8 cellular contexts compared by ENCODE assay signal in genomic region chr1:78145105-78145580, GRCh38.
A peak's percentile ranks its signal among the peaks of the same experiment; 100 is the strongest.
DNase-seq lines count a peak whose midpoint lies in the region; ATAC-seq lines count a peak whose summit lies in the region.

No MANE protein-coding gene starts in this region.

- no peak overlapping the region for H2AFZ ChIP-seq in neuronal stem cell (ENCODE audit: low read length)

- H4K91ac ChIP-seq in neuronal stem cell (ENCODE audit: low read depth, low read length, poor library complexity): no peak overlapping the region

- H3K9ac ChIP-seq in neuronal stem cell (ENCODE audit: low read depth, low read length, poor library complexity): no peak overlapping the region

- no peak overlapping the region for H4K8ac ChIP-seq in neuronal stem cell (ENCODE audit: low read depth, low read length)

- peak; percentile 32 for DNase-seq in DMS153 treated with DMSO at 0.1 percent for 48 hours (lab: John Stamatoyannopoulos, UW; ENCODE audit: unreplicated experiment)
- DNase-seq in NCI-H345 (lab: John Stamatoyannopoulos, UW): peak; percentile 51
- peak; percentile 78 for DNase-seq in activated CD4-positive, alpha-beta T cell treated with anti-CD3 and anti-CD28 coated beads, Interleukin-2, amount 10 ng/mL, durations not matched to agents 24 days and 14 days
- DNase-seq in fibroblast of the conjunctiva (ENCODE audit: low read depth): peak; percentile 88
- DNase-seq in neuronal stem cell (ENCODE audit: low spot score): peak; percentile 43
- DNase-seq in mesenteric fat pad (ENCODE audit: low spot score): no peak

- ATAC-seq in GM19324 (IDR thresholded peaks at IDR 0.05; ENCODE audit: low FRiP score, unreplicated experiment): peak; percentile 57
- ATAC-seq in HG03139 (IDR thresholded peaks at IDR 0.05; ENCODE audit: unreplicated experiment): peak; percentile 71

- H2BK5ac ChIP-seq in neuronal stem cell (ENCODE audit: low read length): no peak overlapping the region

- H3K14ac ChIP-seq in neuronal stem cell (ENCODE audit: low read length): no peak overlapping the region

- H3K4me2 ChIP-seq in neuronal stem cell (ENCODE audit: insufficient read depth, low read length, poor library complexity, severe bottlenecking): no peak overlapping the region

- H3K27ac ChIP-seq in neuronal stem cell (replicated peaks; ENCODE audit: low read length): no peak overlapping the region

- no peaks in the 10 kb centered on the region for H3K9me3 Mint-ChIP-seq in activated CD4-positive, alpha-beta T cell treated with anti-CD3 and anti-CD28 coated beads, Interleukin-2, amount 10 ng/mL, durations not matched to agents 24 days and 14 days

- H3K27ac Mint-ChIP-seq in activated CD4-positive, alpha-beta T cell treated with anti-CD3 and anti-CD28 coated beads, Interleukin-2, amount 10 ng/mL, durations not matched to agents 24 days and 14 days: no peak overlapping the region

- no peak overlapping the region for H2AK5ac ChIP-seq in neuronal stem cell (ENCODE audit: low read depth, low read length)

- H3K79me1 ChIP-seq in neuronal stem cell (ENCODE audit: low read depth, low read length): no peaks in the 10 kb centered on the region

- no peak overlapping the region for H2BK120ac ChIP-seq in neuronal stem cell (ENCODE audit: low read depth, low read length)

- H3K18ac ChIP-seq in neuronal stem cell (ENCODE audit: low read length): no peak overlapping the region

- peaks cover 16% of the 10 kb centered on the region for H3K27me3 Mint-ChIP-seq in activated CD4-positive, alpha-beta T cell treated with anti-CD3 and anti-CD28 coated beads, Interleukin-2, amount 10 ng/mL, durations not matched to agents 24 days and 14 days

- H3K9me3 ChIP-seq in neuronal stem cell (replicated peaks in 1 of 2; ENCODE audit: control insufficient read depth in 2 of 2, insufficient read depth in 1 of 2, low read depth in 1 of 2, low read length in 2 of 2): no peaks in the 10 kb centered on the region

- peaks cover 17% of the 10 kb centered on the region for H3K4me1 Mint-ChIP-seq in activated CD4-positive, alpha-beta T cell treated with anti-CD3 and anti-CD28 coated beads, Interleukin-2, amount 10 ng/mL, durations not matched to agents 24 days and 14 days

- H3K23ac ChIP-seq in neuronal stem cell (ENCODE audit: low read depth, low read length, poor library complexity): no peak overlapping the region

- H3K4me3 Mint-ChIP-seq in activated CD4-positive, alpha-beta T cell treated with anti-CD3 and anti-CD28 coated beads, Interleukin-2, amount 10 ng/mL, durations not matched to agents 24 days and 14 days: no peak overlapping the region

- no peak overlapping the region for H3K4ac ChIP-seq in neuronal stem cell (ENCODE audit: low read length)

- no peaks in the 10 kb centered on the region for H3K4me1 ChIP-seq in neuronal stem cell (ENCODE audit: control insufficient read depth in 2 of 2, insufficient read depth in 1 of 2, low read depth in 1 of 2, low read length in 2 of 2)

- no peak overlapping the region for H2BK15ac ChIP-seq in neuronal stem cell (ENCODE audit: low read length)

- no peaks in the 10 kb centered on the region for H3K36me3 Mint-ChIP-seq in activated CD4-positive, alpha-beta T cell treated with anti-CD3 and anti-CD28 coated beads, Interleukin-2, amount 10 ng/mL, durations not matched to agents 24 days and 14 days (ENCODE audit: low read depth)

- no peaks in the 10 kb centered on the region for H3K27me3 ChIP-seq in neuronal stem cell (ENCODE audit: control insufficient read depth in 3 of 3, insufficient read depth in 3 of 3, low read depth in 1 of 3, low read length in 3 of 3)

- intact Hi-C loops in activated CD4-positive, alpha-beta T cell treated with anti-CD3 and anti-CD28 coated beads, Interleukin-2, amount 10 ng/mL, durations not matched to agents 24 days and 14 days (cut with micrococcal nuclease): loop anchor here (5.0 kb wide), 1 partner anchor 462 kb away; no protein-coding TSS in a partner anchor

- H2BK12ac ChIP-seq in neuronal stem cell (ENCODE audit: low read length): no peak overlapping the region

- H3K4me3 ChIP-seq in neuronal stem cell (ENCODE audit: low read length in 2 of 2): no peak overlapping the region

- WGBS in neuronal stem cell (ENCODE audit: extremely low coverage in 2 of 2, insufficient read length in 2 of 2, insufficient replicate concordance in 1 of 2), 2 donors: no CpG with 5 or more reads among the region's 2 CpGs

- no peaks in the 10 kb centered on the region for H3K36me3 ChIP-seq in neuronal stem cell (replicated peaks in 1 of 2; ENCODE audit: control insufficient read depth in 2 of 2, insufficient read depth in 2 of 2, low read length in 2 of 2)
